1 cellular context compared by ENCODE assay signal in genomic region chr2:173652731-173653426, GRCh38.
A peak's percentile ranks its signal among the peaks of the same experiment; 100 is the strongest.
TF ChIP-seq lines count a peak whose summit lies in the region.

No MANE protein-coding gene starts in this region.

TF ChIP-seq in IMR-90, 13 proteins besides CTCF, POLR2A, EP300 and RAD21:
- peak; percentile 44; the same call in 1 of the 2 replicates for TF ChIP-seq CEBPB (IDR thresholded peaks at IDR 0.05; ENCODE audit: low read depth, low read length)
- TF ChIP-seq NFE2L2 (IDR thresholded peaks at IDR 0.05; ENCODE audit: low read depth, low read length), result peak; percentile 28; the same call in 1 of the 2 replicates
- no peak for TF ChIP-seq USF2 (IDR thresholded peaks at IDR 0.05; ENCODE audit: low read depth, low read length)
- TF ChIP-seq MAFK (IDR thresholded peaks at IDR 0.05; ENCODE audit: low read depth, low read length), result peak; percentile 28; the same call in 1 of the 2 replicates
- peak; percentile 17 for TF ChIP-seq RCOR1 (IDR thresholded peaks at IDR 0.05; ENCODE audit: insufficient replicate concordance, low read length)
- TF ChIP-seq CHD1 (IDR thresholded peaks at IDR 0.05; ENCODE audit: low read depth, low read length), result no peak
- peak; percentile 95 for TF ChIP-seq FOS (IDR thresholded peaks at IDR 0.05; ENCODE audit: low read depth, low read length)
- peak; percentile 63; the same call in 1 of the 2 replicates for TF ChIP-seq MXI1 (IDR thresholded peaks at IDR 0.05; ENCODE audit: borderline replicate concordance, low read depth, low read length)
